21 cellular contexts compared by ENCODE assay signal in the genomic region with DNA sequence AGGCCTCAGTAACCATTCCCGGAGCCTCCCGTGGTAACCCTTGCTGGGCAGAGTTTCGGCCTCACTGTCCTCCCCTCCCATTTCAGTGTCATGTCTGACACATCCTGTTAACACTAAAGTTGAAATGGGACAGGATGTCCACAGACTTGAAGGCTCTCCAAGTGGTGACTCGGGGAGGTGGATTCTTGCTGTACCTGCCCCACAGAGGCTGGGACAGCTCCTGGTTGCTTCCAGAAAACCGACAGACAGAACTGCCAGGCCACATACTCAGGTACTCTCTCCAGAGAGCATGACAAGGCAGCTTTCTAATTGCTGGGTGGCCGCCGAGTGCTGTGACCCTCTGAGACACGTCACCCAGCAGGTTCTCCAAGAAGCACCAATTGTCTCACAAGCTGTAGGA. TPM values are rescaled to one million over a fixed set of nuclear protein-coding genes. Genes with fewer than 3 reads are reported as not detected.
A peak's percentile ranks its signal among the peaks of the same experiment; 100 is the strongest.
DNase-seq lines count a peak whose midpoint lies in the region; ATAC-seq and TF ChIP-seq lines count a peak whose summit lies in the region.
"Had no signal": no experiment of that assay in that cellular context is flagged by ENCODE, and none has a peak within 500 bp of the region (broad histone marks: within the 10 kb centered on the region; RNA-seq: fewer than 3 reads in every experiment).

No MANE protein-coding gene starts in this region.

- H3K4me3 ChIP-seq in psoas muscle = no peak overlapping the region
- H3K4me3 ChIP-seq in CD8-positive, alpha-beta memory T cell (ENCODE audit: low read length) = no peak overlapping the region
- H3K4me3 ChIP-seq: BLaER1 treated with 17β-estradiol and CSF1 and Interleukin-3, amounts not matched to agents 10 nM and 100 nM; dorsolateral prefrontal cortex; ovary; tibial artery had no signal

- TF ChIP-seq CTCF in psoas muscle (IDR thresholded peaks at IDR 0.05) = no peak

- H3K36me3 Mint-ChIP-seq in CD8-positive, alpha-beta memory T cell = no peaks in the 10 kb centered on the region
- H3K36me3 Mint-ChIP-seq: activated CD4-positive, alpha-beta memory T cell treated with anti-CD3 and anti-CD28 coated beads for 36 hours; activated naive CD8-positive, alpha-beta T cell; brain had no signal

- no peaks in the 10 kb centered on the region for H3K9me3 ChIP-seq in psoas muscle
- no peaks in the 10 kb centered on the region for H3K9me3 ChIP-seq in CD8-positive, alpha-beta memory T cell (ENCODE audit: low read length)
- H3K9me3 ChIP-seq: ovary, tibial artery had no signal

- POLR2A ChIA-PET in CD8-positive, alpha-beta memory T cell (lab: Charles Lee) = interaction anchor here (0.6 kb wide), 1 partner anchor 128 kb away, joined by 3 read pairs; no protein-coding TSS in a partner anchor

- H3K4me3 Mint-ChIP-seq in CD8-positive, alpha-beta memory T cell = no peak overlapping the region
- H3K4me3 Mint-ChIP-seq: activated CD4-positive, alpha-beta memory T cell treated with anti-CD3 and anti-CD28 coated beads for 36 hours; activated naive CD8-positive, alpha-beta T cell; activated T-cell treated with anti-CD3 and anti-CD28 coated beads, Interleukin-2, amount 50 U/mL, for 4 hours; brain had no signal

- peak overlapping the region; percentile 70 for H3K27ac ChIP-seq in epithelial cell of prostate
- H3K27ac ChIP-seq in psoas muscle = no peak overlapping the region
- no peak overlapping the region for H3K27ac ChIP-seq in CD8-positive, alpha-beta memory T cell (ENCODE audit: low read depth, low read length)
- H3K27ac ChIP-seq: BLaER1 treated with 17β-estradiol and CSF1 and Interleukin-3, amounts not matched to agents 10 nM and 100 nM; dorsolateral prefrontal cortex; ovary; tibial artery had no signal

- peak; percentile 42 to 73 (median 66) for ATAC-seq in psoas muscle
- no peak for ATAC-seq in HG03196 (IDR thresholded peaks at IDR 0.05; ENCODE audit: unreplicated experiment)
- ATAC-seq: activated T-cell treated with anti-CD3 and anti-CD28 coated beads, Interleukin-2, amount 50 U/mL, for 4 hours; left cardiac atrium had no signal

- DNase-seq in ELF-1 (ENCODE audit: low read depth, low spot score) (peak; percentile 70), LoVo (ENCODE audit: low spot score) (peak; percentile 32), epithelial cell of prostate (ENCODE audit: low read depth, low spot score) (no peak), psoas muscle (no peak), germinal center (ENCODE audit: low spot score) (no peak), retina (no peak)
- DNase-seq in CD8-positive, alpha-beta memory T cell = no peak
- DNase-seq: activated CD4-positive, alpha-beta memory T cell treated with anti-CD3 and anti-CD28 coated beads for 36 hours; activated T-cell treated with anti-CD3 and anti-CD28 coated beads, Interleukin-2, amount 50 U/mL, for 4 hours; dorsolateral prefrontal cortex; hypothalamus; left cardiac atrium; NCI-H1930; NCI-H524; ovary; small intestine had no signal

- CTCF ChIA-PET in CD8-positive, alpha-beta memory T cell (lab: Charles Lee) = no interaction called here

- no peaks in the 10 kb centered on the region for H3K36me3 ChIP-seq in psoas muscle (ENCODE audit: insufficient read depth in 1 of 2, low read depth in 1 of 2)
- H3K36me3 ChIP-seq in CD8-positive, alpha-beta memory T cell (ENCODE audit: insufficient read depth, low read length) = no peaks in the 10 kb centered on the region
- H3K36me3 ChIP-seq: BLaER1 treated with 17β-estradiol and CSF1 and Interleukin-3, amounts not matched to agents 10 nM and 100 nM; ovary; tibial artery had no signal

- peaks cover 2 to 7% of the 10 kb centered on the region in 2 donors for H3K27me3 Mint-ChIP-seq in CD8-positive, alpha-beta memory T cell
- H3K27me3 Mint-ChIP-seq: activated naive CD8-positive, alpha-beta T cell had no signal

- intact Hi-C loops in psoas muscle (cut with DNase I) = no loop called here

- H3K9me3 Mint-ChIP-seq in CD8-positive, alpha-beta memory T cell = no peaks in the 10 kb centered on the region
- H3K9me3 Mint-ChIP-seq: activated CD4-positive, alpha-beta memory T cell treated with anti-CD3 and anti-CD28 coated beads for 36 hours; activated T-cell treated with anti-CD3 and anti-CD28 coated beads, Interleukin-2, amount 50 U/mL, for 4 hours; brain had no signal

- H3K27ac Mint-ChIP-seq in CD8-positive, alpha-beta memory T cell = peak overlapping the region in 1 of 8 donors; percentile 54
- H3K27ac Mint-ChIP-seq: activated CD4-positive, alpha-beta memory T cell treated with anti-CD3 and anti-CD28 coated beads for 36 hours; activated naive CD8-positive, alpha-beta T cell; brain had no signal

- H3K4me1 ChIP-seq in psoas muscle = no peaks in the 10 kb centered on the region
- no peaks in the 10 kb centered on the region for H3K4me1 ChIP-seq in CD8-positive, alpha-beta memory T cell (ENCODE audit: insufficient read depth, low read length)
- H3K4me1 ChIP-seq: tibial artery had no signal

- no peaks in the 10 kb centered on the region for H3K27me3 ChIP-seq in psoas muscle (ENCODE audit: insufficient read depth in 3 of 3, low read length in 2 of 3)
- H3K27me3 ChIP-seq in CD8-positive, alpha-beta memory T cell (ENCODE audit: insufficient read depth, low read length, poor library complexity, severe bottlenecking) = no peaks in the 10 kb centered on the region
- H3K27me3 ChIP-seq: BLaER1 treated with 17β-estradiol and CSF1 and Interleukin-3, amounts not matched to agents 10 nM and 100 nM; dorsolateral prefrontal cortex; ovary; tibial artery had no signal

- WGBS in psoas muscle, 3 donors = 66 to 79% (median 68%) methylated on average over 8 of the region's 8 CpGs

- no peaks in the 10 kb centered on the region for H3K4me1 Mint-ChIP-seq in CD8-positive, alpha-beta memory T cell

RNA-seq across cellular contexts. Expression of gene CYTH3, which starts 17.9 kb away (rescaled TPM):
- 10 to 100 TPM in 3 of 4 donors, 1 to 10 TPM in 1; 8.9 to 15.0 (median 14.5) TPM for total RNA-seq in psoas muscle
- 10 to 100 TPM in 1 of 3 donors, 1 to 10 TPM in 2; 6.1 to 13.5 (median 8.6) TPM for polyA plus RNA-seq in psoas muscle
- 1 to 10 TPM; 4.5 to 4.9 TPM for total RNA-seq in CD8-positive, alpha-beta memory T cell
- polyA plus RNA-seq in CD8-positive, alpha-beta memory T cell = 15.7 TPM

RNA-seq across cellular contexts. Expression of gene FAM220A, which starts 58.4 kb away (rescaled TPM):
- 10 to 100 TPM; 24.9 to 44.2 (median 32.8) TPM for total RNA-seq in psoas muscle
- polyA plus RNA-seq in psoas muscle = 100 to 1,000 TPM in 1 of 3 donors, 10 to 100 TPM in 2; 12.6 to 108 (median 31.8) TPM
- total RNA-seq in CD8-positive, alpha-beta memory T cell = 10 to 100 TPM; 15.8 to 16.7 TPM
- polyA plus RNA-seq in CD8-positive, alpha-beta memory T cell = 5.5 TPM

Comparison
In these comparisons a context has a peak if more than half of its experiments do, and no peak if none do; other contexts are left out.
1. DNase-seq: peak in ELF-1 (single experiment) and LoVo (single experiment); none in epithelial cell of prostate (single experiment), psoas muscle (0 of 2), CD8-positive, alpha-beta memory T cell (0 of 5), germinal center (single experiment) and retina (single experiment).